In genomic region chr12:55414889-55415288, GRCh38 we compare ENCODE assay signal across 14 cellular contexts. TPM values are rescaled to one million over a fixed set of nuclear protein-coding genes. Genes with fewer than 3 reads are reported as not detected.
DNase-seq lines count a peak whose midpoint lies in the region; ATAC-seq and TF ChIP-seq lines count a peak whose summit lies in the region.
"Not testable (repeated sequence)": the region's sequence is repeated elsewhere in the genome, so short reads cannot be mapped to it uniquely, and the experiment has no call there.
"Had no signal": no experiment of that assay in that cellular context is flagged by ENCODE, and none has a peak within 500 bp of the region (broad histone marks: within the 10 kb centered on the region; RNA-seq: fewer than 3 reads in every experiment).

No MANE protein-coding gene starts in this region.

- TF ChIP-seq CTCF in HCT116 (IDR thresholded peaks at IDR 0.05 in 2 of 3, conservative IDR thresholded peaks at IDR 0.05 in 1 of 3; ENCODE audit: borderline replicate concordance in 1 of 3, insufficient read depth in 1 of 3, low read depth in 2 of 3, low read length in 2 of 3); SK-N-SH (IDR thresholded peaks at IDR 0.05); foreskin keratinocyte (conservative IDR thresholded peaks at IDR 0.05): not testable (repeated sequence)

- not testable (repeated sequence) for H3K9ac ChIP-seq in HCT116 (ENCODE audit: low read length); SK-N-SH

- not testable (repeated sequence) for BruUV-seq in HCT116 (replicated peaks; lab: Mats Ljungman, UMichigan)

- DNase-seq in CD4-positive, CD25-positive, alpha-beta regulatory T cell; HCT116 (ENCODE audit: low read depth, low spot score); SK-N-SH; activated naive CD4-positive, alpha-beta T cell treated with anti-CD3 and anti-CD28 coated beads, Interleukin-2, amount 50 U/mL, for 72 hours (ENCODE audit: low spot score in 2 of 2); foreskin keratinocyte; natural killer cell treated with Interleukin-12 subunit alpha and Interleukin-12 subunit beta and Interleukin-15 and Interleukin-18, amount 100 ng/mL, for 72 hours (ENCODE audit: low spot score): not testable (repeated sequence)
- peak in 2 of 3 donors; percentile 0 for DNase-seq in immature natural killer cell

- POLR2A ChIA-PET in HCT116 (lab: Charles Lee); SK-N-SH (lab: Yijun Ruan, JAX): not testable (repeated sequence)

- not testable (repeated sequence) for TF ChIP-seq POLR2A in HCT116 (IDR thresholded peaks at IDR 0.05; ENCODE audit: borderline replicate concordance, extremely low read depth, insufficient read depth, insufficient read length)

- intact Hi-C loops in HCT116 (cut with micrococcal nuclease), result not testable (repeated sequence)

- peaks cover 16% of the 10 kb centered on the region for H3K27me3 ChIP-seq in CD4-positive, CD25-positive, alpha-beta regulatory T cell (ENCODE audit: control insufficient read depth, insufficient read depth, low read length)
- H3K27me3 ChIP-seq in HCT116 (ENCODE audit: insufficient read depth, low read length); SK-N-SH (ENCODE audit: insufficient read depth): not testable (repeated sequence)
- H3K27me3 ChIP-seq in foreskin keratinocyte, result peaks cover 14% of the 10 kb centered on the region

- H3K36me3 Mint-ChIP-seq in CD4-positive, CD25-positive, alpha-beta regulatory T cell; activated naive CD4-positive, alpha-beta T cell treated with anti-CD3 and anti-CD28 coated beads, Interleukin-2, amount 50 U/mL, for 72 hours; immature natural killer cell; natural killer cell treated with Interleukin-12 subunit alpha and Interleukin-12 subunit beta and Interleukin-15 and Interleukin-18, amount 100 ng/mL, for 72 hours; stimulated activated memory B cell treated with anti-CD40 and anti-IgM and Interleukin-4, amounts not matched to agents 10 μg/mL and 1 μg/mL and 100 μg/mL, for 72 hours: not testable (repeated sequence)

- CTCF ChIA-PET in HCT116 (lab: Charles Lee), result not testable (repeated sequence)
- CTCF ChIA-PET in SK-N-SH (lab: Yijun Ruan, JAX), result interaction anchor here (0.8 kb wide), 1 partner anchor 226 kb away, joined by 3 read pairs; no protein-coding TSS in a partner anchor

- H3K27ac Mint-ChIP-seq in CD4-positive, CD25-positive, alpha-beta regulatory T cell; activated naive CD4-positive, alpha-beta T cell treated with anti-CD3 and anti-CD28 coated beads, Interleukin-2, amount 50 U/mL, for 72 hours; natural killer cell treated with Interleukin-12 subunit alpha and Interleukin-12 subunit beta and Interleukin-15 and Interleukin-18, amount 100 ng/mL, for 72 hours; stimulated activated memory B cell treated with anti-CD40 and anti-IgM and Interleukin-4, amounts not matched to agents 10 μg/mL and 1 μg/mL and 100 μg/mL, for 72 hours: not testable (repeated sequence)
- H3K27ac Mint-ChIP-seq in immature natural killer cell, result peak overlapping the region in 1 of 6 donors; percentile 70

- H3K4me3 ChIP-seq in CD4-positive, CD25-positive, alpha-beta regulatory T cell (ENCODE audit: low read depth, low read length); HCT116 (replicated peaks in 1 of 2; ENCODE audit: low read depth in 1 of 2, low read length in 2 of 2); SK-N-SH (ENCODE audit: low read depth in 2 of 2, low read length in 1 of 2): not testable (repeated sequence)

- not testable (repeated sequence) for TF ChIP-seq EP300 in SK-N-SH (IDR thresholded peaks at IDR 0.05; ENCODE audit: borderline replicate concordance in 1 of 2, low read depth in 1 of 2, low read length in 1 of 2)

- not testable (repeated sequence) for H2AFZ ChIP-seq in HCT116 (ENCODE audit: low read depth, low read length, poor library complexity, severe bottlenecking)
- 0 out of 2 replicates have a peak overlapping the region, but pooled peaks have one; percentile 46 for H2AFZ ChIP-seq in SK-N-SH (ENCODE audit: low read depth)

- TF ChIP-seq RAD21 in HCT116 (IDR thresholded peaks at IDR 0.05; ENCODE audit: low read depth); SK-N-SH (IDR thresholded peaks at IDR 0.05; ENCODE audit: low read length): not testable (repeated sequence)

- H3K27ac ChIP-seq in CD4-positive, CD25-positive, alpha-beta regulatory T cell (ENCODE audit: insufficient read depth, low read length, poor library complexity, severe bottlenecking); HCT116 (ENCODE audit: low read depth, low read length); SK-N-SH (ENCODE audit: low read depth in 2 of 2, low read length in 1 of 2); foreskin keratinocyte: not testable (repeated sequence)

- H3K4me1 ChIP-seq in CD4-positive, CD25-positive, alpha-beta regulatory T cell (ENCODE audit: control insufficient read depth, insufficient read depth, low read length, poor library complexity, severe bottlenecking); HCT116 (ENCODE audit: control insufficient read depth in 1 of 2, insufficient read depth in 2 of 2, low read length in 2 of 2); SK-N-SH (ENCODE audit: control insufficient read depth in 1 of 2, insufficient read depth in 2 of 2, low read depth in 1 of 2, low read length in 1 of 2); foreskin keratinocyte: not testable (repeated sequence)

- H3K4me3 Mint-ChIP-seq in CD4-positive, CD25-positive, alpha-beta regulatory T cell; natural killer cell treated with Interleukin-12 subunit alpha and Interleukin-12 subunit beta and Interleukin-15 and Interleukin-18, amount 100 ng/mL, for 72 hours: not testable (repeated sequence)
- H3K4me3 Mint-ChIP-seq in immature natural killer cell, result peak overlapping the region in 4 of 5 donors; percentile 44 to 80 (median 66)
- peak overlapping the region; percentile 39 for H3K4me3 Mint-ChIP-seq in stimulated activated memory B cell treated with anti-CD40 and anti-IgM and Interleukin-4, amounts not matched to agents 10 μg/mL and 1 μg/mL and 100 μg/mL, for 72 hours

- WGBS in SK-N-SH (ENCODE audit: low lambda C conversion rate), result 10% methylated on average over 5 of the region's 34 CpGs

- H3K4me1 Mint-ChIP-seq in CD4-positive, CD25-positive, alpha-beta regulatory T cell; immature natural killer cell; natural killer cell treated with Interleukin-12 subunit alpha and Interleukin-12 subunit beta and Interleukin-15 and Interleukin-18, amount 100 ng/mL, for 72 hours (ENCODE audit: low read depth in 2 of 2); stimulated activated memory B cell treated with anti-CD40 and anti-IgM and Interleukin-4, amounts not matched to agents 10 μg/mL and 1 μg/mL and 100 μg/mL, for 72 hours: not testable (repeated sequence)

- H3F3A ChIP-seq in SK-N-SH (replicated peaks; ENCODE audit: insufficient read depth), result not testable (repeated sequence)

- peaks cover 37% of the 10 kb centered on the region for H3K27me3 Mint-ChIP-seq in CD4-positive, CD25-positive, alpha-beta regulatory T cell
- peaks cover 0 to 10% (median 0%) of the 10 kb centered on the region in 3 donors for H3K27me3 Mint-ChIP-seq in immature natural killer cell (ENCODE audit: low read depth in 3 of 3)
- peaks cover 16 to 42% of the 10 kb centered on the region in 2 donors for H3K27me3 Mint-ChIP-seq in natural killer cell treated with Interleukin-12 subunit alpha and Interleukin-12 subunit beta and Interleukin-15 and Interleukin-18, amount 100 ng/mL, for 72 hours
- peaks cover 48% of the 10 kb centered on the region for H3K27me3 Mint-ChIP-seq in stimulated activated memory B cell treated with anti-CD40 and anti-IgM and Interleukin-4, amounts not matched to agents 10 μg/mL and 1 μg/mL and 100 μg/mL, for 72 hours

- peak; percentile 65 to 71 for ATAC-seq in CD4-positive, CD25-positive, alpha-beta regulatory T cell (ENCODE audit: low read depth in 2 of 2)
- peak; percentile 58 for ATAC-seq in HCT116
- peak; percentile 77 to 84 for ATAC-seq in activated naive CD4-positive, alpha-beta T cell treated with anti-CD3 and anti-CD28 coated beads, Interleukin-2, amount 50 U/mL, for 72 hours
- ATAC-seq in foreskin keratinocyte, result peak; percentile 69
- ATAC-seq in natural killer cell treated with Interleukin-12 subunit alpha and Interleukin-12 subunit beta and Interleukin-15 and Interleukin-18, amount 100 ng/mL, for 72 hours, result peak; percentile 84 to 88
- peak; percentile 73 for ATAC-seq in stimulated activated memory B cell treated with anti-CD40 and anti-IgM and Interleukin-4, amounts not matched to agents 10 μg/mL and 1 μg/mL and 100 μg/mL, for 72 hours

- RAD21 ChIA-PET in HCT116 (lab: Charles Lee; ENCODE audit: low non-redundant PET in 1 of 2, low total read pairs in 2 of 2, uncharacterized antibody in 2 of 2, unreplicated experiment in 2 of 2), result not testable (repeated sequence)

- not testable (repeated sequence) for H3K36me3 ChIP-seq in CD4-positive, CD25-positive, alpha-beta regulatory T cell (ENCODE audit: control insufficient read depth, insufficient read depth, low read length); HCT116 (ENCODE audit: control insufficient read depth in 1 of 2, insufficient read depth in 2 of 2, low read length in 2 of 2); SK-N-SH (replicated peaks in 1 of 2; ENCODE audit: control insufficient read depth in 1 of 2, insufficient read depth in 2 of 2, low read length in 1 of 2)

- H3K9me3 Mint-ChIP-seq in CD4-positive, CD25-positive, alpha-beta regulatory T cell; activated naive CD4-positive, alpha-beta T cell treated with anti-CD3 and anti-CD28 coated beads, Interleukin-2, amount 50 U/mL, for 72 hours; immature natural killer cell; natural killer cell treated with Interleukin-12 subunit alpha and Interleukin-12 subunit beta and Interleukin-15 and Interleukin-18, amount 100 ng/mL, for 72 hours; stimulated activated memory B cell treated with anti-CD40 and anti-IgM and Interleukin-4, amounts not matched to agents 10 μg/mL and 1 μg/mL and 100 μg/mL, for 72 hours: not testable (repeated sequence)

- not testable (repeated sequence) for H3K9me3 ChIP-seq in CD4-positive, CD25-positive, alpha-beta regulatory T cell (ENCODE audit: control insufficient read depth in 2 of 2, low read length in 2 of 2); HCT116 (ENCODE audit: control insufficient read depth in 1 of 2, insufficient read depth in 1 of 2, low read depth in 1 of 2, low read length in 2 of 2); SK-N-SH

- H3K79me2 ChIP-seq in HCT116 (ENCODE audit: insufficient read depth, low read length); SK-N-SH (ENCODE audit: insufficient read depth): not testable (repeated sequence)

- not testable (repeated sequence) for H3K4me2 ChIP-seq in HCT116 (ENCODE audit: low read length); SK-N-SH

- H4K20me1 ChIP-seq in HCT116 (ENCODE audit: insufficient read depth); SK-N-SH (ENCODE audit: insufficient read depth): not testable (repeated sequence)

- not testable (repeated sequence) for H3K9me2 ChIP-seq in HCT116 (ENCODE audit: insufficient read depth); SK-N-SH

RNA-seq across cellular contexts. Expression of gene OR6C76, which starts 11.2 kb away (rescaled TPM):
- total RNA-seq in CD4-positive, CD25-positive, alpha-beta regulatory T cell, result not detected
- polyA plus RNA-seq in CD4-positive, CD25-positive, alpha-beta regulatory T cell, result not detected
- not detected for total RNA-seq in HCT116 (2021; ENCODE audit: unreplicated experiment)
- not detected in 2 replicates for polyA plus RNA-seq in HCT116 (2012)
- not detected in 2 replicates for polyA plus RNA-seq in SK-N-SH (2012; rRNA removed)
- polyA plus RNA-seq in SK-N-SH (2012; cell fraction: cytosol; rRNA removed), result not detected in 2 replicates
- polyA plus RNA-seq in SK-N-SH (2012; cell fraction: nucleus; rRNA removed), result not detected in 2 replicates
- not detected for total RNA-seq in activated naive CD4-positive, alpha-beta T cell treated with anti-CD3 and anti-CD28 coated beads, Interleukin-2, amount 50 U/mL, for 72 hours
- total RNA-seq in foreskin keratinocyte, result not detected in 2 replicates
- polyA plus RNA-seq in foreskin keratinocyte, result not detected in 2 replicates
- not detected for polyA plus RNA-seq in immature natural killer cell
- not detected for total RNA-seq in natural killer cell treated with Interleukin-12 subunit alpha and Interleukin-12 subunit beta and Interleukin-15 and Interleukin-18, amount 100 ng/mL, for 72 hours
- total RNA-seq: activated T-helper 2 cell treated with anti-CD3 and anti-CD28 coated beads, Interferon-gamma antibody, Interleukin-2, Interleukin-4, amounts not matched to agents 10 μg/mL and 5 μg/mL and 100 μg/mL, durations not matched to agents 14 hours and 24 hours and 36 hours; breast epithelium; GM23248; mesenteric fat pad; suprapubic skin had no signal
- polyA plus RNA-seq: GM23248, keratinocyte had no signal

RNA-seq across cellular contexts. Expression of gene OR6C65, which starts 14.6 kb away (rescaled TPM):
- not detected for total RNA-seq in CD4-positive, CD25-positive, alpha-beta regulatory T cell
- not detected for polyA plus RNA-seq in CD4-positive, CD25-positive, alpha-beta regulatory T cell
- total RNA-seq in HCT116 (2021; ENCODE audit: unreplicated experiment), result not detected
- not detected in 2 replicates for polyA plus RNA-seq in HCT116 (2012)
- not detected in 2 replicates for polyA plus RNA-seq in SK-N-SH (2012; rRNA removed)
- polyA plus RNA-seq in SK-N-SH (2012; cell fraction: cytosol; rRNA removed), result not detected in 2 replicates
- not detected in 2 replicates for polyA plus RNA-seq in SK-N-SH (2012; cell fraction: nucleus; rRNA removed)
- total RNA-seq in activated naive CD4-positive, alpha-beta T cell treated with anti-CD3 and anti-CD28 coated beads, Interleukin-2, amount 50 U/mL, for 72 hours, result not detected
- total RNA-seq in foreskin keratinocyte, result not detected in 2 replicates
- polyA plus RNA-seq in foreskin keratinocyte, result not detected in 2 replicates
- polyA plus RNA-seq in immature natural killer cell, result not detected
- not detected for total RNA-seq in natural killer cell treated with Interleukin-12 subunit alpha and Interleukin-12 subunit beta and Interleukin-15 and Interleukin-18, amount 100 ng/mL, for 72 hours
- total RNA-seq: activated T-helper 2 cell treated with anti-CD3 and anti-CD28 coated beads, Interferon-gamma antibody, Interleukin-2, Interleukin-4, amounts not matched to agents 10 μg/mL and 5 μg/mL and 100 μg/mL, durations not matched to agents 14 hours and 24 hours and 36 hours; breast epithelium; GM23248; mesenteric fat pad; suprapubic skin had no signal
- polyA plus RNA-seq: GM23248, keratinocyte had no signal

RNA-seq across cellular contexts. Expression of gene OR6C2, which starts 29.0 kb away (rescaled TPM):
- not detected for total RNA-seq in CD4-positive, CD25-positive, alpha-beta regulatory T cell
- polyA plus RNA-seq in CD4-positive, CD25-positive, alpha-beta regulatory T cell, result not detected
- total RNA-seq in HCT116 (2021; ENCODE audit: unreplicated experiment), result not detected
- polyA plus RNA-seq in HCT116 (2012), result not detected in 2 replicates
- not detected in 2 replicates for polyA plus RNA-seq in SK-N-SH (2012; rRNA removed)
- not detected in 2 replicates for polyA plus RNA-seq in SK-N-SH (2012; cell fraction: cytosol; rRNA removed)
- not detected in 2 replicates for polyA plus RNA-seq in SK-N-SH (2012; cell fraction: nucleus; rRNA removed)
- not detected for total RNA-seq in activated naive CD4-positive, alpha-beta T cell treated with anti-CD3 and anti-CD28 coated beads, Interleukin-2, amount 50 U/mL, for 72 hours
- total RNA-seq in foreskin keratinocyte, result not detected in 2 replicates
- not detected in 2 replicates for polyA plus RNA-seq in foreskin keratinocyte
- not detected for polyA plus RNA-seq in immature natural killer cell
- total RNA-seq in natural killer cell treated with Interleukin-12 subunit alpha and Interleukin-12 subunit beta and Interleukin-15 and Interleukin-18, amount 100 ng/mL, for 72 hours, result not detected
- total RNA-seq: activated T-helper 2 cell treated with anti-CD3 and anti-CD28 coated beads, Interferon-gamma antibody, Interleukin-2, Interleukin-4, amounts not matched to agents 10 μg/mL and 5 μg/mL and 100 μg/mL, durations not matched to agents 14 hours and 24 hours and 36 hours; breast epithelium; GM23248; mesenteric fat pad had no signal
- polyA plus RNA-seq: GM23248, keratinocyte had no signal

RNA-seq across cellular contexts. Expression of gene OR6C75, which starts 52.1 kb away (rescaled TPM):
- total RNA-seq in CD4-positive, CD25-positive, alpha-beta regulatory T cell, result not detected
- polyA plus RNA-seq in CD4-positive, CD25-positive, alpha-beta regulatory T cell, result not detected
- total RNA-seq in HCT116 (2021; ENCODE audit: unreplicated experiment) (not detected), foreskin keratinocyte (not detected in 2 replicates)
- not detected in 2 replicates for polyA plus RNA-seq in HCT116 (2012)
- polyA plus RNA-seq in SK-N-SH (2012; rRNA removed) (not detected in 2 replicates), foreskin keratinocyte (not detected in 2 replicates), immature natural killer cell (not detected)
- not detected in 2 replicates for polyA plus RNA-seq in SK-N-SH (2012; cell fraction: cytosol; rRNA removed)
- polyA plus RNA-seq in SK-N-SH (2012; cell fraction: nucleus; rRNA removed), result not detected in 2 replicates
- not detected for total RNA-seq in activated naive CD4-positive, alpha-beta T cell treated with anti-CD3 and anti-CD28 coated beads, Interleukin-2, amount 50 U/mL, for 72 hours
- total RNA-seq in natural killer cell treated with Interleukin-12 subunit alpha and Interleukin-12 subunit beta and Interleukin-15 and Interleukin-18, amount 100 ng/mL, for 72 hours, result not detected
- total RNA-seq: activated T-helper 2 cell treated with anti-CD3 and anti-CD28 coated beads, Interferon-gamma antibody, Interleukin-2, Interleukin-4, amounts not matched to agents 10 μg/mL and 5 μg/mL and 100 μg/mL, durations not matched to agents 14 hours and 24 hours and 36 hours; breast epithelium; GM23248; mesenteric fat pad; suprapubic skin had no signal
- polyA plus RNA-seq: GM23248, keratinocyte had no signal

RNA-seq across cellular contexts. Expression of gene OR6C70, which starts 55.0 kb away (rescaled TPM):
- not detected for total RNA-seq in CD4-positive, CD25-positive, alpha-beta regulatory T cell
- polyA plus RNA-seq in CD4-positive, CD25-positive, alpha-beta regulatory T cell, result not detected
- total RNA-seq in HCT116 (2021; ENCODE audit: unreplicated experiment), result not detected
- not detected in 2 replicates for polyA plus RNA-seq in HCT116 (2012)
- not detected in 2 replicates for polyA plus RNA-seq in SK-N-SH (2012; rRNA removed)
- polyA plus RNA-seq in SK-N-SH (2012; cell fraction: cytosol; rRNA removed), result not detected in 2 replicates
- polyA plus RNA-seq in SK-N-SH (2012; cell fraction: nucleus; rRNA removed), result not detected in 2 replicates
- not detected for total RNA-seq in activated naive CD4-positive, alpha-beta T cell treated with anti-CD3 and anti-CD28 coated beads, Interleukin-2, amount 50 U/mL, for 72 hours
- not detected in 2 replicates for total RNA-seq in foreskin keratinocyte
- not detected in 2 replicates for polyA plus RNA-seq in foreskin keratinocyte
- not detected for polyA plus RNA-seq in immature natural killer cell
- total RNA-seq in natural killer cell treated with Interleukin-12 subunit alpha and Interleukin-12 subunit beta and Interleukin-15 and Interleukin-18, amount 100 ng/mL, for 72 hours, result not detected
- total RNA-seq: breast epithelium, GM23248, mesenteric fat pad, suprapubic skin had no signal
- polyA plus RNA-seq: GM23248, keratinocyte had no signal
